Comparison of ENCODE assay signal across 30 cellular contexts in the genomic region with DNA sequence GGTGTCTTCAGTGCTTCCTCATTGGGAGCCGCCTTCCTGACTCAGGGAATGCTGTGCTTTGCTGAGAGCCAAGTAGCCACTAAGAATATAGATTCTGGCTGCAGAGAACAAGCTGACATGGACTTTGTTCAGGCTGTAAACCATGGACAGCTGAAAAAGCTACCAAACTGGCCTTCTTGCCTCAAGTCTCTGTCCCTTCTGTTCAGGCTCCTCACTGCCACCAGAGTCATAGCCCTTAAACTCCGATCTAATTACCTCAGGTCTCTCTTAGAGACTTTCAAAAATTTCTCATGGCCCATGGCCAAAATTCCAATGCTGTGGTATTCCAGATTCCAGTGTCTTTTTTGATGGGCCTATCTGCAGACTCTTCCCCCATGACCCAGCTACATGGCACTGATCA. TPM values are rescaled to one million over a fixed set of nuclear protein-coding genes. Genes with fewer than 3 reads are reported as not detected.
DNase-seq lines count a peak whose midpoint lies in the region; ATAC-seq, FAIRE-seq and TF ChIP-seq lines count a peak whose summit lies in the region.
"Had no signal": no experiment of that assay in that cellular context is flagged by ENCODE, and none has a peak within 500 bp of the region (broad histone marks: within the 10 kb centered on the region; RNA-seq: fewer than 3 reads in every experiment).

No MANE protein-coding gene starts in this region.

- no peaks in the 10 kb centered on the region for H3K4me1 ChIP-seq in mammary epithelial cell (ENCODE audit: insufficient read depth, low read length)
- peaks cover 14% of the 10 kb centered on the region for H3K4me1 ChIP-seq in SJSA1 (replicated peaks)
- no peaks in the 10 kb centered on the region for H3K4me1 ChIP-seq in lower lobe of right lung
- H3K4me1 ChIP-seq: gastrocnemius medialis, transverse colon had no signal

- CTCF ChIA-PET in MCF 10A (lab: Yijun Ruan, JAX) (interaction anchor here (1.2 kb wide), 1 partner anchor 215 kb away, joined by 3 read pairs; no protein-coding TSS in a partner anchor), mammary epithelial cell (lab: Charles Lee; ENCODE audit: low non-redundant PET) (no interaction called here)

- H3K36me3 Mint-ChIP-seq in MCF 10A (ENCODE audit: insufficient read depth, unreplicated experiment) (no peaks in the 10 kb centered on the region), type B pancreatic cell (peaks cover 1% of the 10 kb centered on the region)

- H3K27me3 ChIP-seq in mammary epithelial cell (ENCODE audit: insufficient read depth, low read length) (peaks cover 2% of the 10 kb centered on the region), SJSA1 (replicated peaks) (no peaks in the 10 kb centered on the region), lower lobe of right lung (ENCODE audit: low read depth) (no peaks in the 10 kb centered on the region)
- H3K27me3 ChIP-seq: brain microvascular endothelial cell, gastrocnemius medialis, transverse colon had no signal

- no peaks in the 10 kb centered on the region for H3K9me3 Mint-ChIP-seq in MCF 10A (ENCODE audit: unreplicated experiment)
- no peaks in the 10 kb centered on the region for H3K9me3 Mint-ChIP-seq in type B pancreatic cell
- H3K9me3 Mint-ChIP-seq: activated CD4-positive, alpha-beta memory T cell treated with anti-CD3 and anti-CD28 coated beads, Interleukin-2, amount 10 ng/mL, durations not matched to agents 7 days and 5 days had no signal

- H3K79me2 ChIP-seq in mammary epithelial cell (ENCODE audit: insufficient read depth, low read length): no peaks in the 10 kb centered on the region

- H3K4me1 Mint-ChIP-seq in MCF 10A (ENCODE audit: insufficient read depth, unreplicated experiment): peaks cover 8% of the 10 kb centered on the region
- H3K4me1 Mint-ChIP-seq in type B pancreatic cell (ENCODE audit: unreplicated experiment): no peaks in the 10 kb centered on the region
- H3K4me1 Mint-ChIP-seq: activated CD4-positive, alpha-beta memory T cell treated with anti-CD3 and anti-CD28 coated beads, Interleukin-2, amount 10 ng/mL, durations not matched to agents 7 days and 5 days; B cell; CD8-positive, alpha-beta memory T cell had no signal

- H3K4me3 Mint-ChIP-seq in MCF 10A (ENCODE audit: unreplicated experiment): no peak overlapping the region
- H3K4me3 Mint-ChIP-seq in type B pancreatic cell: no peak overlapping the region
- H3K4me3 Mint-ChIP-seq: activated CD4-positive, alpha-beta memory T cell treated with anti-CD3 and anti-CD28 coated beads, Interleukin-2, amount 10 ng/mL, durations not matched to agents 7 days and 5 days; B cell; CD8-positive, alpha-beta memory T cell had no signal

- H3K36me3 ChIP-seq in mammary epithelial cell (ENCODE audit: insufficient read depth, low read length) (no peaks in the 10 kb centered on the region), SJSA1 (peaks cover 4% of the 10 kb centered on the region; the same call in 1 of the 2 replicates), lower lobe of right lung (no peaks in the 10 kb centered on the region)
- H3K36me3 ChIP-seq: brain microvascular endothelial cell, gastrocnemius medialis, transverse colon had no signal

- intact Hi-C loops in MCF 10A (cut with micrococcal nuclease): no loop called here
- intact Hi-C loops in mammary epithelial cell (cut with micrococcal nuclease): no loop called here
- intact Hi-C loops in lower lobe of right lung (cut with DNase I): no loop called here

- peak; percentile 7 for DNase-seq in MCF 10A (ENCODE audit: unreplicated experiment)
- DNase-seq in mammary epithelial cell: no peak
- peak; percentile 38 to 47 for DNase-seq in SJSA1 (ENCODE audit: low read depth in 1 of 2, low spot score in 2 of 2)
- peak; percentile 57 for DNase-seq in glomerular visceral epithelial cell (ENCODE audit: extremely low spot score)
- DNase-seq in urothelium cell line (ENCODE audit: low spot score): peak; percentile 25
- DNase-seq in lower lobe of right lung: no peak
- no peak for DNase-seq in type B pancreatic cell (ENCODE audit: extremely low spot score, unreplicated experiment)
- no peak for DNase-seq in mesenteric fat pad (ENCODE audit: low spot score)
- DNase-seq: activated CD4-positive, alpha-beta memory T cell treated with anti-CD3 and anti-CD28 coated beads, Interleukin-2, amount 10 ng/mL, durations not matched to agents 7 days and 5 days; activated CD4-positive, CD25-positive, alpha-beta regulatory T cell treated with anti-CD3 and anti-CD28 coated beads, Interleukin-2, amount 50 U/mL, for 72 hours; activated effector memory CD4-positive, alpha-beta T cell treated with anti-CD3 and anti-CD28 coated beads, Interleukin-2, amount 50 U/mL, for 16 hours; activated T-cell treated with anti-CD3 and anti-CD28 coated beads for 4 hours; brain microvascular endothelial cell; CD8-positive, alpha-beta memory T cell; effector memory CD4-positive, alpha-beta T cell; gastrocnemius medialis; GM23248; islet precursor cell; Kasumi-1; NCI-H1105; NCI-H2081; NCI-H446; SHP77; stimulated activated CD8-positive, alpha-beta memory T cell treated with anti-CD3 and anti-CD28 coated beads, Interleukin-4, amount 100 ng/mL, for 48 hours; transverse colon had no signal

- H2AFZ ChIP-seq in mammary epithelial cell (ENCODE audit: low read depth, low read length): no peak overlapping the region
- H2AFZ ChIP-seq: GM23248 had no signal

- H3K9ac ChIP-seq in mammary epithelial cell (ENCODE audit: insufficient read depth, low read length): no peak overlapping the region
- H3K9ac ChIP-seq: GM23248 had no signal

- H3K27ac Mint-ChIP-seq in MCF 10A (ENCODE audit: low read depth, unreplicated experiment): no peak overlapping the region
- H3K27ac Mint-ChIP-seq in type B pancreatic cell: no peak overlapping the region
- H3K27ac Mint-ChIP-seq: activated CD4-positive, alpha-beta memory T cell treated with anti-CD3 and anti-CD28 coated beads, Interleukin-2, amount 10 ng/mL, durations not matched to agents 7 days and 5 days; B cell; CD8-positive, alpha-beta memory T cell; progenitor cell of endocrine pancreas had no signal

- dilution Hi-C loops in mammary epithelial cell (cut with HindIII; ENCODE audit: low sequenced_read_pairs): no loop called here

- TF ChIP-seq CTCF in MCF 10A (IDR thresholded peaks at IDR 0.05; ENCODE audit: unreplicated experiment) (no peak), mammary epithelial cell (conservative IDR thresholded peaks at IDR 0.05 in 1 of 2, IDR thresholded peaks at IDR 0.05 in 1 of 2; ENCODE audit: extremely low read depth in 1 of 2, insufficient read depth in 1 of 2, low read depth in 1 of 2, low read length in 2 of 2) (no peak), lower lobe of right lung (IDR thresholded peaks at IDR 0.05) (no peak), type B pancreatic cell (conservative IDR thresholded peaks at IDR 0.05) (no peak)

- no peak for ATAC-seq in lower lobe of right lung
- ATAC-seq: gastrocnemius medialis had no signal

- FAIRE-seq in urothelium cell line (lab: Jason Lieb, UNC): no peak
- FAIRE-seq: GM18507 had no signal

- no peak overlapping the region for H3K27ac ChIP-seq in mammary epithelial cell (ENCODE audit: insufficient read depth, low read depth, low read length)
- H3K27ac ChIP-seq in SJSA1: peak overlapping the region; percentile 63
- H3K27ac ChIP-seq in lower lobe of right lung: no peak overlapping the region
- H3K27ac ChIP-seq: 22Rv1, brain microvascular endothelial cell, gastrocnemius medialis, GM23248, transverse colon had no signal

- in situ Hi-C loops in mammary epithelial cell (cut with MboI; ENCODE audit: low sequenced_read_pairs in 2 of 2): no loop called here

- POLR2A ChIA-PET in MCF 10A (lab: Yijun Ruan, JAX): interaction anchor here (0.7 kb wide), 1 partner anchor 1886 kb away, joined by 4 read pairs; no protein-coding TSS in a partner anchor

- H3K27me3 Mint-ChIP-seq in MCF 10A (ENCODE audit: insufficient read depth, unreplicated experiment): no peaks in the 10 kb centered on the region
- no peaks in the 10 kb centered on the region for H3K27me3 Mint-ChIP-seq in type B pancreatic cell
- H3K27me3 Mint-ChIP-seq: progenitor cell of endocrine pancreas had no signal

- H3K4me2 ChIP-seq in mammary epithelial cell (ENCODE audit: insufficient read depth, low read depth, low read length): no peak overlapping the region

- H3K9me3 ChIP-seq in mammary epithelial cell (replicated peaks; ENCODE audit: insufficient read depth, low read length): no peaks in the 10 kb centered on the region
- no peaks in the 10 kb centered on the region for H3K9me3 ChIP-seq in SJSA1 (replicated peaks)
- no peaks in the 10 kb centered on the region for H3K9me3 ChIP-seq in lower lobe of right lung
- H3K9me3 ChIP-seq: gastrocnemius medialis, transverse colon had no signal

- H3K4me3 ChIP-seq in mammary epithelial cell (replicated peaks in 1 of 3; ENCODE audit: insufficient read depth in 1 of 3, low read depth in 2 of 3, low read length in 3 of 3): no peak overlapping the region
- no peak overlapping the region for H3K4me3 ChIP-seq in SJSA1
- no peak overlapping the region for H3K4me3 ChIP-seq in lower lobe of right lung
- H3K4me3 ChIP-seq: gastrocnemius medialis, GM23248, transverse colon had no signal

- 71% methylated on average over 2 of the region's 2 CpGs for WGBS in mammary epithelial cell (ENCODE audit: low coverage, missing lambda C conversion rate)

- BruUV-seq in MCF 10A (replicated peaks; lab: Mats Ljungman, UMichigan) (no TSS peak), mammary epithelial cell (replicated peaks; lab: Mats Ljungman, UMichigan) (no TSS peak)

- H4K20me1 ChIP-seq in mammary epithelial cell (ENCODE audit: insufficient read depth, low read length): no peaks in the 10 kb centered on the region

RNA-seq across cellular contexts. Expression of gene PTX3, which starts 19.4 kb away (rescaled TPM):
- total RNA-seq in MCF 10A (2022) (159 and 217 TPM in 2 replicates), mammary epithelial cell (1 to 10 TPM in 1 of 2 donors, under 1 TPM in 1; 0.83 to 1.7 TPM), lower lobe of right lung (3.2 TPM), type B pancreatic cell (ENCODE audit: low replicate concordance) (1.7 and 42.2 TPM in 2 replicates), mesenteric fat pad (618 TPM)
- 0.14 TPM for polyA plus RNA-seq in mammary epithelial cell
- not detected for polyA minus RNA-seq in mammary epithelial cell
- 8.1 and 10.5 TPM in 2 replicates for total RNA-seq in SJSA1 (2014; rRNA removed; shearing (Covaris generic))
- total RNA-seq: activated CD4-positive, alpha-beta memory T cell treated with anti-CD3 and anti-CD28 coated beads, Interleukin-2, amount 10 ng/mL, durations not matched to agents 7 days and 5 days; CD8-positive, alpha-beta memory T cell; OCI-LY7 had no signal

Comparison
In these comparisons a context has a peak if more than half of its experiments do, and no peak if none do; other contexts are left out.
1. DNase-seq: peak in MCF 10A (single experiment), SJSA1 (2 of 2), glomerular visceral epithelial cell (single experiment) and urothelium cell line (single experiment); none in mammary epithelial cell (single experiment), lower lobe of right lung (single experiment), type B pancreatic cell (single experiment) and mesenteric fat pad (single experiment).